ENCODE assay signal across 13 cellular contexts in the genomic region with DNA sequence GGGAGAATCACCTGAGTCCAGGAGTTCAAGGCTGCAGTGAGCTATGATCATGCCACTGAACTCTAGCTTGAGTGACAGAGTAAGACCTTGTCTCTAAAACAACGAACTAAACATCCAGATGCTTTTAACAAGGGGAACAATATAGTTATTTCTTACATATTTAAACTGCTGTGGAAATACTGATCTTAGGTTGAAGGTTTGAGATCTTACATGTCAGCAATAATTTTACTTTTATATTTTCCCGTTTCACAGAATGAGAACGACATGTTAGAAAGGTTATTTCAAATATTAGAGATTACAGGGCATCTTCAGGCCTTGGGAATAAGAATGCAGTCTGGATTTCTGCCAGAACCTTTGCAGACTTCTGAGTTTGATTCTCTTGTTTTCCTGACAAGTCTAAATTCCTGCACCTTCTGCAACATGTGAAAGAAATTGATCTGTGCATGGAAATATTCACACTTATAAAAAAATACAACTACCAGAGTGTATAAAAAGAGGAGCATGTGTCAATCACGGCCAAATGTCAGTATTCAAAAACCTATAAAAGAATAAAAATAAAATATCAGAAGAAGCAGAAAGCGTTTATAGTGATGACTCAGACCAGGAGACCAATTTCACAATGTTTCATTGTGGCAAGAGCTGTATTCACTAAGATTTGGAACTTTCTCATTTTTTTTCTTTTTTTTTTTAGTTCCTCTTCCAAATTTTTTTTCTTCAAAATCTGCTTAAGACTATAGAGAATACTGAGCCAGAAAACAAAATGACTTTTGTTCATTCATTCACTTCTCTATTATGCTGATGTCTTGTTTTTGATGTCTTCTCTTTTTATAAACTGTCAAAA. TPM values are rescaled to one million over a fixed set of nuclear protein-coding genes. Genes with fewer than 3 reads are reported as not detected.
DNase-seq lines count a peak whose midpoint lies in the region; ATAC-seq and TF ChIP-seq lines count a peak whose summit lies in the region.
"Had no signal": no experiment of that assay in that cellular context is flagged by ENCODE, and none has a peak within 500 bp of the region (broad histone marks: within the 10 kb centered on the region; RNA-seq: fewer than 3 reads in every experiment).

No MANE protein-coding gene starts in this region.

- H3K27me3 ChIP-seq in mammary epithelial cell (ENCODE audit: insufficient read depth, low read length) (no peaks in the 10 kb centered on the region), PC-3 (ENCODE audit: low read length) (peaks cover 33% of the 10 kb centered on the region), subcutaneous abdominal adipose tissue (ENCODE audit: control insufficient read depth in 5 of 5, insufficient read depth in 4 of 5, low read length in 5 of 5) (peaks cover 0 to 3% (median 0%) of the 10 kb centered on the region in 5 donors)

- intact Hi-C loops in MCF 10A (cut with micrococcal nuclease), result no loop called here
- intact Hi-C loops in mammary epithelial cell (cut with micrococcal nuclease), result no loop called here
- intact Hi-C loops in PC-3 (cut with micrococcal nuclease), result loop anchor here (10.0 kb wide), 1 partner anchor 144 kb away; no protein-coding TSS in a partner anchor
- intact Hi-C loops in posterior cingulate gyrus (cut with DNase I), result loop anchor here (10.0 kb wide), 1 partner anchor 96 kb away; no protein-coding TSS in a partner anchor

- H3K27ac Mint-ChIP-seq in MCF 10A (ENCODE audit: low read depth, unreplicated experiment), result no peak overlapping the region
- H3K27ac Mint-ChIP-seq: activated naive CD4-positive, alpha-beta T cell treated with anti-CD3 and anti-CD28 coated beads, Interleukin-2, amount 50 U/mL, for 24 hours had no signal

- H3K9me2 ChIP-seq in PC-3 (replicated peaks; ENCODE audit: low read length), result no peaks in the 10 kb centered on the region

- ATAC-seq in PC-3, result 0 out of 2 replicates have a peak, but pooled peaks have one; percentile 24

- H3K4me1 ChIP-seq in mammary epithelial cell (ENCODE audit: insufficient read depth, low read length) (no peaks in the 10 kb centered on the region), PC-3 (ENCODE audit: insufficient read depth, low read length) (peaks cover 12% of the 10 kb centered on the region; the same call in 1 of the 2 replicates), subcutaneous abdominal adipose tissue (ENCODE audit: control insufficient read depth in 5 of 5, insufficient read depth in 5 of 5, low read length in 5 of 5) (peaks cover 4 to 36% (median 18%) of the 10 kb centered on the region in 5 donors)

- POLR2A ChIA-PET in MCF 10A (lab: Yijun Ruan, JAX), result interaction anchor here (1.1 kb wide), 1 partner anchor 1580 kb away, joined by 3 read pairs; no protein-coding TSS in a partner anchor
- POLR2A ChIA-PET in PC-3 (lab: Charles Lee; ENCODE audit: unreplicated experiment), result interaction anchor here (0.6 kb wide), 1 partner anchor 258 kb away, joined by 13 read pairs; no protein-coding TSS in a partner anchor

- no peak overlapping the region for H3K4me3 ChIP-seq in mammary epithelial cell (replicated peaks in 1 of 3; ENCODE audit: insufficient read depth in 1 of 3, low read depth in 2 of 3, low read length in 3 of 3)
- no peak overlapping the region for H3K4me3 ChIP-seq in PC-3 (ENCODE audit: low read length)
- H3K4me3 ChIP-seq in subcutaneous abdominal adipose tissue (ENCODE audit: low read depth in 1 of 5, low read length in 5 of 5), result no peak overlapping the region
- H3K4me3 ChIP-seq: coronary artery had no signal

- H3K9ac ChIP-seq in mammary epithelial cell (ENCODE audit: insufficient read depth, low read length) (no peak overlapping the region), PC-3 (ENCODE audit: low read length) (no peak overlapping the region), subcutaneous abdominal adipose tissue (ENCODE audit: low read length in 5 of 5) (no peak overlapping the region)

- no peaks in the 10 kb centered on the region for H3K9me3 ChIP-seq in mammary epithelial cell (replicated peaks; ENCODE audit: insufficient read depth, low read length)
- no peaks in the 10 kb centered on the region for H3K9me3 ChIP-seq in PC-3 (ENCODE audit: low read length)
- H3K9me3 ChIP-seq in subcutaneous abdominal adipose tissue (ENCODE audit: control insufficient read depth in 5 of 5, low read length in 5 of 5), result no peaks in the 10 kb centered on the region

- in situ Hi-C loops in mammary epithelial cell (cut with MboI; ENCODE audit: low sequenced_read_pairs in 2 of 2), result no loop called here

- BruUV-seq in MCF 10A (replicated peaks; lab: Mats Ljungman, UMichigan), result no TSS peak
- no TSS peak for BruUV-seq in mammary epithelial cell (replicated peaks; lab: Mats Ljungman, UMichigan)
- BruUV-seq in PC-3 (replicated peaks; lab: Mats Ljungman, UMichigan), result no TSS peak

- H3K4me2 ChIP-seq in mammary epithelial cell (ENCODE audit: insufficient read depth, low read depth, low read length) (no peak overlapping the region), PC-3 (ENCODE audit: low read length) (no peak overlapping the region)

- CTCF ChIA-PET in MCF 10A (lab: Yijun Ruan, JAX) (no interaction called here), mammary epithelial cell (lab: Charles Lee; ENCODE audit: low non-redundant PET) (no interaction called here), PC-3 (lab: Charles Lee) (no interaction called here)

- H3K4me1 Mint-ChIP-seq in MCF 10A (ENCODE audit: insufficient read depth, unreplicated experiment), result no peaks in the 10 kb centered on the region
- H3K4me1 Mint-ChIP-seq: activated naive CD4-positive, alpha-beta T cell treated with anti-CD3 and anti-CD28 coated beads, Interleukin-2, amount 50 U/mL, for 24 hours had no signal

- H3K27me3 Mint-ChIP-seq in MCF 10A (ENCODE audit: insufficient read depth, unreplicated experiment), result no peaks in the 10 kb centered on the region

- H3K79me2 ChIP-seq in mammary epithelial cell (ENCODE audit: insufficient read depth, low read length) (no peaks in the 10 kb centered on the region), PC-3 (ENCODE audit: low read length) (no peaks in the 10 kb centered on the region)

- WGBS in mammary epithelial cell (ENCODE audit: low coverage, missing lambda C conversion rate), result 34% methylated on average over 5 of the region's 5 CpGs

- H3K27ac ChIP-seq in mammary epithelial cell (ENCODE audit: insufficient read depth, low read depth, low read length) (no peak overlapping the region), PC-3 (ENCODE audit: low read length) (no peak overlapping the region), subcutaneous abdominal adipose tissue (ENCODE audit: low read depth, low read length) (peak overlapping the region; percentile 17)

- no peaks in the 10 kb centered on the region for H3F3A ChIP-seq in PC-3 (ENCODE audit: low read length, unreplicated experiment)

- no peak overlapping the region for H3K4me3 Mint-ChIP-seq in MCF 10A (ENCODE audit: unreplicated experiment)
- H3K4me3 Mint-ChIP-seq: activated naive CD4-positive, alpha-beta T cell treated with anti-CD3 and anti-CD28 coated beads, Interleukin-2, amount 50 U/mL, for 24 hours had no signal

- DNase-seq in MCF 10A (ENCODE audit: unreplicated experiment), result peak; percentile 70
- no peak for DNase-seq in mammary epithelial cell
- DNase-seq in PC-3, result peak; percentile 38
- peak; percentile 80 for DNase-seq in fibroblast of gingiva (ENCODE audit: low read depth)
- no peak for DNase-seq in posterior cingulate gyrus
- no peak for DNase-seq in NCI-H510A (lab: John Stamatoyannopoulos, UW)
- DNase-seq in NCI-H2196 treated with DMSO at 0.1 percent for 48 hours (lab: John Stamatoyannopoulos, UW; ENCODE audit: unreplicated experiment), result no peak
- DNase-seq: 8988T, NCI-H1092 treated with DMSO at 0.1 percent for 48 hours, NCI-H446 had no signal

- no peak for TF ChIP-seq CTCF in MCF 10A (IDR thresholded peaks at IDR 0.05; ENCODE audit: unreplicated experiment)
- TF ChIP-seq CTCF in mammary epithelial cell (conservative IDR thresholded peaks at IDR 0.05 in 1 of 2, IDR thresholded peaks at IDR 0.05 in 1 of 2; ENCODE audit: extremely low read depth in 1 of 2, insufficient read depth in 1 of 2, low read depth in 1 of 2, low read length in 2 of 2), result no peak
- TF ChIP-seq CTCF in PC-3 (conservative IDR thresholded peaks at IDR 0.05; ENCODE audit: low read depth, low read length), result no peak

- H3K9me3 Mint-ChIP-seq in MCF 10A (ENCODE audit: unreplicated experiment), result peaks cover 7% of the 10 kb centered on the region
- H3K9me3 Mint-ChIP-seq: activated naive CD4-positive, alpha-beta T cell treated with anti-CD3 and anti-CD28 coated beads, Interleukin-2, amount 50 U/mL, for 24 hours had no signal

- H2AFZ ChIP-seq in mammary epithelial cell (ENCODE audit: low read depth, low read length), result no peak overlapping the region
- no peak overlapping the region for H2AFZ ChIP-seq in PC-3 (ENCODE audit: low read length)

- H3K36me3 Mint-ChIP-seq in MCF 10A (ENCODE audit: insufficient read depth, unreplicated experiment), result no peaks in the 10 kb centered on the region
- H3K36me3 Mint-ChIP-seq: activated naive CD4-positive, alpha-beta T cell treated with anti-CD3 and anti-CD28 coated beads, Interleukin-2, amount 50 U/mL, for 24 hours had no signal

- dilution Hi-C loops in mammary epithelial cell (cut with HindIII; ENCODE audit: low sequenced_read_pairs), result no loop called here

- H3K36me3 ChIP-seq in mammary epithelial cell (ENCODE audit: insufficient read depth, low read length) (no peaks in the 10 kb centered on the region), PC-3 (ENCODE audit: low read depth, low read length) (no peaks in the 10 kb centered on the region), subcutaneous abdominal adipose tissue (ENCODE audit: control insufficient read depth in 5 of 5, insufficient read depth in 5 of 5, low read length in 5 of 5) (peaks cover 0 to 4% (median 0%) of the 10 kb centered on the region in 5 donors)

- H4K20me1 ChIP-seq in mammary epithelial cell (ENCODE audit: insufficient read depth, low read length) (no peaks in the 10 kb centered on the region), PC-3 (ENCODE audit: low read length) (no peaks in the 10 kb centered on the region)

RNA-seq across cellular contexts. Expression of gene COLEC12, which starts 29.6 kb away (rescaled TPM):
- total RNA-seq in MCF 10A (2022) (0.05 TPM in 1 of 2 replicates, not detected in the other), mammary epithelial cell (under 1 TPM in 1 of 2 donors, not detected in 1; 0.50 TPM), PC-3 (2014; rRNA removed) (0.04 TPM in 1 of 2 replicates, not detected in the other)
- polyA plus RNA-seq in mammary epithelial cell, result not detected
- not detected for polyA minus RNA-seq in mammary epithelial cell

Comparison
In these comparisons a context has a peak if more than half of its experiments do, and no peak if none do; other contexts are left out.
1. DNase-seq: peak in MCF 10A (single experiment), PC-3 (single experiment) and fibroblast of gingiva (single experiment); none in mammary epithelial cell (single experiment), posterior cingulate gyrus (0 of 10), NCI-H510A (single experiment) and NCI-H2196 treated with DMSO at 0.1 percent for 48 hours (single experiment).
2. intact Hi-C loops: an anchor here in PC-3 (10.0 kb wide) and posterior cingulate gyrus (10.0 kb wide); none called in MCF 10A and mammary epithelial cell.